1 cellular context compared by ENCODE assay signal in the genomic region with DNA sequence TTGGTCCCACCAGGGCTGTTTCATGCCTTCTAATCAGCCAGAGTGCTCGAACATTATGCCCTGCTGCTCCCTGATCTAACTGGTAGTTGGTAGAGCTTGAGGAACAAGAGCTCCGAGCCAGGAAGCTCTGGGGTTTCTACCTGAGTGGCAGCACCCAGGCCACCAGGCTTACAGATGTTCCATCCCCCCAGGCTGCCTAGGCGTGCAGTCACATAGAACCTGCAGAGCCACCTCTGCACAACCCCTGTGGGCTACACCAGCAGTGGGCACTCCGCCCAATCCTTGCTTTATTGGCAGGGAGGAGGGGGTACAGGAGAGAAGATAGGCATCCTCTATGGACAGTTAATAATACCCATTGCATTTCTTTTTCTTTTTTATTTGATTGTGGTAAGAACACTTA.
TF ChIP-seq lines count a peak whose summit lies in the region.

No MANE protein-coding gene starts in this region.

TF ChIP-seq in GM12878, 131 proteins besides CTCF, POLR2A, EP300 and RAD21 (continued from another document):
- TF ChIP-seq PKNOX1 (IDR thresholded peaks at IDR 0.05), result 0 out of 2 replicates have a peak, but pooled peaks have one; percentile 35
TF ChIP-seq in GM12878: peak in this region for 1.
